18 cellular contexts compared by ENCODE assay signal in the genomic region with DNA sequence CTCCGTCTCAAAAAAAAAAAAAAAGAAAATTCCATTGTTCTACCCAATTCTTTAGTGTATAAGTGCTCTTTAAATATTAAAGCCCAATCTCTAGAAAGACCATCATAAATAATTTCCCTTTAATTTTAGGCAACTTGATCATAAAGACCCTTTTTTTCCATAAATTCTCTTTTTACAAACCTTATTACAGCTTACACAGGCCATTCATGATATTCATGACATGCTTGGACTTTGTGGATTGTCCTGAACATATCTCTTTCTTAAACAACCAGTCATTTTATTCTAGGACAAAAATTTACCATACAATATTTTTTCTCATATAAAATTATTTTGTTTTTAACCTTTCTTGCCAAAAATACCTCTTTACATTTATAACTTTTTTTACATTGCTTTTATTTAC. TPM values are rescaled to one million over a fixed set of nuclear protein-coding genes. Genes with fewer than 3 reads are reported as not detected.
DNase-seq lines count a peak whose midpoint lies in the region; ATAC-seq, FAIRE-seq and TF ChIP-seq lines count a peak whose summit lies in the region.
"Had no signal": no experiment of that assay in that cellular context is flagged by ENCODE, and none has a peak within 500 bp of the region (broad histone marks: within the 10 kb centered on the region; RNA-seq: fewer than 3 reads in every experiment).

No MANE protein-coding gene starts in this region.

- TF ChIP-seq CTCF in GM23338 (conservative IDR thresholded peaks at IDR 0.05; ENCODE audit: low read depth in 2 of 2) (no peak), astrocyte (IDR thresholded peaks at IDR 0.05; ENCODE audit: insufficient read depth, low read depth, low read length) (no peak)

- H3K36me3 Mint-ChIP-seq in GM23338 (ENCODE audit: low read depth) = peaks cover 40% of the 10 kb centered on the region
- H3K36me3 Mint-ChIP-seq in astrocyte (ENCODE audit: low read depth, unreplicated experiment) = no peaks in the 10 kb centered on the region
- H3K36me3 Mint-ChIP-seq: CD4-positive, alpha-beta memory T cell had no signal

- H3K9me3 Mint-ChIP-seq in GM23338 = peaks cover 50% of the 10 kb centered on the region
- H3K9me3 Mint-ChIP-seq in astrocyte (ENCODE audit: unreplicated experiment) = no peaks in the 10 kb centered on the region
- H3K9me3 Mint-ChIP-seq: CD4-positive, alpha-beta memory T cell had no signal

- no peaks in the 10 kb centered on the region for H3K27me3 ChIP-seq in GM23338 (ENCODE audit: insufficient read depth)
- H3K27me3 ChIP-seq in astrocyte (ENCODE audit: insufficient read depth, low read length) = no peaks in the 10 kb centered on the region
- H3K27me3 ChIP-seq: BE2C had no signal

- peaks cover 5% of the 10 kb centered on the region; the same call in 1 of the 2 replicates for H3K36me3 ChIP-seq in GM23338 (ENCODE audit: insufficient read depth)
- H3K36me3 ChIP-seq in astrocyte (ENCODE audit: insufficient read depth, low read length) = no peaks in the 10 kb centered on the region
- H3K36me3 ChIP-seq: BE2C, HAP-1 had no signal

- H4K20me1 ChIP-seq in GM23338 (replicated peaks; ENCODE audit: insufficient read depth) (no peaks in the 10 kb centered on the region), astrocyte (ENCODE audit: insufficient read depth, low read length) (no peaks in the 10 kb centered on the region)

- H3K4me3 Mint-ChIP-seq in GM23338 = no peak overlapping the region
- no peak overlapping the region for H3K4me3 Mint-ChIP-seq in astrocyte (ENCODE audit: unreplicated experiment)
- H3K4me3 Mint-ChIP-seq: CD4-positive, alpha-beta memory T cell; HFFc6 had no signal

- H3K4me1 ChIP-seq in GM23338 (ENCODE audit: insufficient read depth) (no peaks in the 10 kb centered on the region), astrocyte (ENCODE audit: insufficient read depth, low read length) (no peaks in the 10 kb centered on the region)
- H3K4me1 ChIP-seq: BE2C had no signal

- ATAC-seq in GM23338 (no peak), HG02678 (IDR thresholded peaks at IDR 0.05; ENCODE audit: unreplicated experiment) (no peak)
- ATAC-seq: GM12878 had no signal

- FAIRE-seq in astrocyte (lab: Jason Lieb, UNC) = peak; percentile 79
- FAIRE-seq: GM12878, H1 had no signal

- no peaks in the 10 kb centered on the region for H3K4me1 Mint-ChIP-seq in GM23338
- no peaks in the 10 kb centered on the region for H3K4me1 Mint-ChIP-seq in astrocyte (ENCODE audit: low read depth, unreplicated experiment)
- H3K4me1 Mint-ChIP-seq: CD4-positive, alpha-beta memory T cell had no signal

- no peaks in the 10 kb centered on the region for H3F3A ChIP-seq in GM23338 (replicated peaks; ENCODE audit: low read depth)

- H3K4me3 ChIP-seq in GM23338 = no peak overlapping the region
- H3K4me3 ChIP-seq in astrocyte (ENCODE audit: insufficient read depth, low read depth, low read length) = no peak overlapping the region
- H3K4me3 ChIP-seq: GM12878, HAP-1 had no signal

- no peaks in the 10 kb centered on the region for H3K9me3 ChIP-seq in astrocyte (ENCODE audit: insufficient read depth, low read depth, low read length)
- H3K9me3 ChIP-seq: BE2C had no signal

- H3K27me3 Mint-ChIP-seq in GM23338 (ENCODE audit: insufficient read depth, low read depth, poor library complexity) = no peaks in the 10 kb centered on the region
- no peaks in the 10 kb centered on the region for H3K27me3 Mint-ChIP-seq in astrocyte (ENCODE audit: low read depth, unreplicated experiment)
- H3K27me3 Mint-ChIP-seq: CD4-positive, alpha-beta memory T cell had no signal

- H3K79me2 ChIP-seq in GM23338 (replicated peaks; ENCODE audit: insufficient read depth) = no peaks in the 10 kb centered on the region
- H3K79me2 ChIP-seq in astrocyte (ENCODE audit: insufficient read depth, low read length) = no peaks in the 10 kb centered on the region

- H3K27ac Mint-ChIP-seq in GM23338 (no peak overlapping the region), astrocyte (ENCODE audit: unreplicated experiment) (no peak overlapping the region)
- H3K27ac Mint-ChIP-seq: CD4-positive, alpha-beta memory T cell; HFFc6 had no signal

- no peaks in the 10 kb centered on the region for H3K9me2 ChIP-seq in GM23338 (ENCODE audit: insufficient read depth)

- DNase-seq in NCI-H748 (lab: John Stamatoyannopoulos, UW; ENCODE audit: unreplicated experiment) = peak; percentile 23
- no peak for DNase-seq in NCI-H748 treated with DMSO at 0.1 percent for 48 hours (lab: John Stamatoyannopoulos, UW)
- peak; percentile 53 for DNase-seq in GM23338 (ENCODE audit: low spot score)
- DNase-seq in astrocyte (ENCODE audit: low read depth) = no peak
- DNase-seq in NCI-H226 = no peak
- no peak for DNase-seq in stimulated activated CD4-positive, alpha-beta T cell treated with anti-CD3 and anti-CD28 coated beads, Interleukin-2, amount 100 ng/mL, for 24 hours
- DNase-seq: BE2C; CD4-positive, alpha-beta memory T cell; HFFc6 had no signal

- no peak overlapping the region for H2AFZ ChIP-seq in GM23338
- H2AFZ ChIP-seq in astrocyte (ENCODE audit: low read depth, low read length) = no peak overlapping the region

- no peak overlapping the region for H3K4me2 ChIP-seq in GM23338
- H3K4me2 ChIP-seq in astrocyte (ENCODE audit: low read length) = no peak overlapping the region

- H3K27ac ChIP-seq in GM23338 (ENCODE audit: low read depth) (no peak overlapping the region), astrocyte (ENCODE audit: low read depth, low read length) (no peak overlapping the region)
- H3K27ac ChIP-seq: C4-2B, HL-60 had no signal

- H3K9ac ChIP-seq in astrocyte (ENCODE audit: low read length) = no peak overlapping the region

TF ChIP-seq in GM23338, 12 proteins besides CTCF, POLR2A, EP300 and RAD21 (continues in another document):
- TF ChIP-seq, protein P1, sequence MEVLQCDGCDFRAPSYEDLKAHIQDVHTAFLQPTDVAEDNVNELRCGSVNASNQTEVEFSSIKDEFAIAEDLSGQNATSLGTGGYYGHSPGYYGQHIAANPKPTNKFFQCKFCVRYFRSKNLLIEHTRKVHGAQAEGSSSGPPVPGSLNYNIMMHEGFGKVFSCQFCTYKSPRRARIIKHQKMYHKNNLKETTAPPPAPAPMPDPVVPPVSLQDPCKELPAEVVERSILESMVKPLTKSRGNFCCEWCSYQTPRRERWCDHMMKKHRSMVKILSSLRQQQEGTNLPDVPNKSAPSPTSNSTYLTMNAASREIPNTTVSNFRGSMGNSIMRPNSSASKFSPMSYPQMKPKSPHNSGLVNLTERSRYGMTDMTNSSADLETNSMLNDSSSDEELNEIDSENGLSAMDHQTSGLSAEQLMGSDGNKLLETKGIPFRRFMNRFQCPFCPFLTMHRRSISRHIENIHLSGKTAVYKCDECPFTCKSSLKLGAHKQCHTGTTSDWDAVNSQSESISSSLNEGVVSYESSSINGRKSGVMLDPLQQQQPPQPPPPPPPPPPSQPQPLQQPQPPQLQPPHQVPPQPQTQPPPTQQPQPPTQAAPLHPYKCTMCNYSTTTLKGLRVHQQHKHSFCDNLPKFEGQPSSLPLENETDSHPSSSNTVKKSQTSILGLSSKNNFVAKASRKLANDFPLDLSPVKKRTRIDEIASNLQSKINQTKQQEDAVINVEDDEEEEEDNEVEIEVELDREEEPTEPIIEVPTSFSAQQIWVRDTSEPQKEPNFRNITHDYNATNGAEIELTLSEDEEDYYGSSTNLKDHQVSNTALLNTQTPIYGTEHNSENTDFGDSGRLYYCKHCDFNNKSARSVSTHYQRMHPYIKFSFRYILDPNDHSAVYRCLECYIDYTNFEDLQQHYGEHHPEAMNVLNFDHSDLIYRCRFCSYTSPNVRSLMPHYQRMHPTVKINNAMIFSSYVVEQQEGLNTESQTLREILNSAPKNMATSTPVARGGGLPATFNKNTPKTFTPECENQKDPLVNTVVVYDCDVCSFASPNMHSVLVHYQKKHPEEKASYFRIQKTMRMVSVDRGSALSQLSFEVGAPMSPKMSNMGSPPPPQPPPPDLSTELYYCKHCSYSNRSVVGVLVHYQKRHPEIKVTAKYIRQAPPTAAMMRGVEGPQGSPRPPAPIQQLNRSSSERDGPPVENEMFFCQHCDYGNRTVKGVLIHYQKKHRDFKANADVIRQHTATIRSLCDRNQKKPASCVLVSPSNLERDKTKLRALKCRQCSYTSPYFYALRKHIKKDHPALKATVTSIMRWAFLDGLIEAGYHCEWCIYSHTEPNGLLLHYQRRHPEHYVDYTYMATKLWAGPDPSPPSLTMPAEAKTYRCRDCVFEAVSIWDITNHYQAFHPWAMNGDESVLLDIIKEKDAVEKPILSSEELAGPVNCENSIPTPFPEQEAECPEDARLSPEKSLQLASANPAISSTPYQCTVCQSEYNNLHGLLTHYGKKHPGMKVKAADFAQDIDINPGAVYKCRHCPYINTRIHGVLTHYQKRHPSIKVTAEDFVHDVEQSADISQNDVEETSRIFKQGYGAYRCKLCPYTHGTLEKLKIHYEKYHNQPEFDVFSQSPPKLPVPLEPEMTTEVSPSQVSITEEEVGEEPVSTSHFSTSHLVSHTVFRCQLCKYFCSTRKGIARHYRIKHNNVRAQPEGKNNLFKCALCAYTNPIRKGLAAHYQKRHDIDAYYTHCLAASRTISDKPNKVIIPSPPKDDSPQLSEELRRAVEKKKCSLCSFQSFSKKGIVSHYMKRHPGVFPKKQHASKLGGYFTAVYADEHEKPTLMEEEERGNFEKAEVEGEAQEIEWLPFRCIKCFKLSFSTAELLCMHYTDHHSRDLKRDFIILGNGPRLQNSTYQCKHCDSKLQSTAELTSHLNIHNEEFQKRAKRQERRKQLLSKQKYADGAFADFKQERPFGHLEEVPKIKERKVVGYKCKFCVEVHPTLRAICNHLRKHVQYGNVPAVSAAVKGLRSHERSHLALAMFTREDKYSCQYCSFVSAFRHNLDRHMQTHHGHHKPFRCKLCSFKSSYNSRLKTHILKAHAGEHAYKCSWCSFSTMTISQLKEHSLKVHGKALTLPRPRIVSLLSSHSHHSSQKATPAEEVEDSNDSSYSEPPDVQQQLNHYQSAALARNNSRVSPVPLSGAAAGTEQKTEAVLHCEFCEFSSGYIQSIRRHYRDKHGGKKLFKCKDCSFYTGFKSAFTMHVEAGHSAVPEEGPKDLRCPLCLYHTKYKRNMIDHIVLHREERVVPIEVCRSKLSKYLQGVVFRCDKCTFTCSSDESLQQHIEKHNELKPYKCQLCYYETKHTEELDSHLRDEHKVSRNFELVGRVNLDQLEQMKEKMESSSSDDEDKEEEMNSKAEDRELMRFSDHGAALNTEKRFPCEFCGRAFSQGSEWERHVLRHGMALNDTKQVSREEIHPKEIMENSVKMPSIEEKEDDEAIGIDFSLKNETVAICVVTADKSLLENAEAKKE (CRISPR knock-in tag; IDR thresholded peaks at IDR 0.05) = no peak
- no peak for TF ChIP-seq ZNF331 (CRISPR knock-in tag; IDR thresholded peaks at IDR 0.05; ENCODE audit: low read depth)
- no peak for TF ChIP-seq JUNB (IDR thresholded peaks at IDR 0.05; ENCODE audit: unreplicated experiment)

RNA-seq across cellular contexts. Expression of gene TLR8, which starts 30.5 kb away (rescaled TPM):
- total RNA-seq in GM23338 (2014; rRNA removed; shearing (Covaris generic)) = not detected in 2 replicates
- not detected in 2 replicates for polyA plus RNA-seq in GM23338 (2016; fragmentation: Nextera tagmentation; extraction: Ambion mirVana)
- not detected in 2 replicates for total RNA-seq in astrocyte
- total RNA-seq: Daoy, G401, GM12878, H1, HFFc6 had no signal
- polyA plus RNA-seq: AG04450; CD4-positive, alpha-beta memory T cell; H1 had no signal

RNA-seq across cellular contexts. Expression of gene TMSB4X, which starts 38.0 kb away (rescaled TPM):
- total RNA-seq in GM23338 (2014; rRNA removed; shearing (Covaris generic)) = 999 and 1,367 TPM in 2 replicates
- 6,191 and 6,226 TPM in 2 replicates for polyA plus RNA-seq in GM23338 (2016; fragmentation: Nextera tagmentation; extraction: Ambion mirVana)
- 3,722 and 4,388 TPM in 2 replicates for total RNA-seq in astrocyte

Comparison
In these comparisons a context has a peak if more than half of its experiments do, and no peak if none do; other contexts are left out.
1. DNase-seq: peak in NCI-H748 (single experiment) and GM23338 (single experiment); none in NCI-H748 treated with DMSO at 0.1 percent for 48 hours (single experiment), astrocyte (single experiment), NCI-H226 (single experiment) and stimulated activated CD4-positive, alpha-beta T cell treated with anti-CD3 and anti-CD28 coated beads, Interleukin-2, amount 100 ng/mL, for 24 hours (0 of 2).